8 cellular contexts compared by ENCODE assay signal in genomic region chr1:247936965-247937734, GRCh38. TPM values are rescaled to one million over a fixed set of nuclear protein-coding genes. Genes with fewer than 3 reads are reported as not detected.
DNase-seq lines count a peak whose midpoint lies in the region; ATAC-seq lines count a peak whose summit lies in the region.
"Not testable (repeated sequence)": the region's sequence is repeated elsewhere in the genome, so short reads cannot be mapped to it uniquely, and the experiment has no call there.

No MANE protein-coding gene starts in this region.

- ATAC-seq in GM21515 (IDR thresholded peaks at IDR 0.05; ENCODE audit: unreplicated experiment) (peak; percentile 100), HG03565 (IDR thresholded peaks at IDR 0.05; ENCODE audit: unreplicated experiment) (peak; percentile 99), esophagus mucosa (peak; percentile 84)

- DNase-seq in DMS 273 (lab: John Stamatoyannopoulos, UW; ENCODE audit: unreplicated experiment) (peak; percentile 89), RPMI7951 (ENCODE audit: low read depth) (peak; percentile 58)
- peak; percentile 97 to 98 for DNase-seq in activated T-cell treated with anti-CD3 and anti-CD28 coated beads, Interleukin-2, amount 50 U/mL, for 48 hours
- peak; percentile 91 to 94 for DNase-seq in stimulated activated CD8-positive, alpha-beta memory T cell treated with anti-CD3 and anti-CD28 coated beads, Interleukin-2, amount 100 ng/mL, for 48 hours (ENCODE audit: low read depth in 2 of 2)

- not testable (repeated sequence) for H3K9me3 ChIP-seq in mononuclear cell (ENCODE audit: low read depth, low read length)

- not testable (repeated sequence) for H3K4me1 ChIP-seq in mononuclear cell (ENCODE audit: insufficient read depth, low read length)

- not testable (repeated sequence) for H3K27me3 ChIP-seq in mononuclear cell (ENCODE audit: insufficient read depth, low read length)

- peak overlapping the region; percentile 40 for H3K4me3 ChIP-seq in mononuclear cell (ENCODE audit: low read length)

RNA-seq across cellular contexts. Expression of gene OR2L8, which starts 11.5 kb away (rescaled TPM):
- total RNA-seq in RPMI7951 (2014; rRNA removed; shearing (Covaris generic)): not detected in 2 replicates
- total RNA-seq in esophagus mucosa (not detected), mononuclear cell (0.31 TPM)

RNA-seq across cellular contexts. Expression of gene OR2AJ1, which starts 12.5 kb away (rescaled TPM):
- total RNA-seq in RPMI7951 (2014; rRNA removed; shearing (Covaris generic)): not detected in 2 replicates
- not detected for total RNA-seq in esophagus mucosa
- not detected for total RNA-seq in mononuclear cell

RNA-seq across cellular contexts. Expression of gene OR2T8, which starts 17.1 kb away (rescaled TPM):
- 0.29 TPM in 1 of 2 replicates, not detected in the other for total RNA-seq in RPMI7951 (2014; rRNA removed; shearing (Covaris generic))
- total RNA-seq in esophagus mucosa: not detected
- 0.10 TPM for total RNA-seq in mononuclear cell

RNA-seq across cellular contexts. Expression of gene OR2AK2, which starts 27.9 kb away (rescaled TPM):
- not detected in 2 replicates for total RNA-seq in RPMI7951 (2014; rRNA removed; shearing (Covaris generic))
- total RNA-seq in esophagus mucosa (not detected), mononuclear cell (0.10 TPM)

RNA-seq across cellular contexts. Expression of gene OR2W3, which starts 41.8 kb away (rescaled TPM):
- total RNA-seq in RPMI7951 (2014; rRNA removed; shearing (Covaris generic)): 0.24 TPM in 1 of 2 replicates, not detected in the other
- total RNA-seq in esophagus mucosa (not detected), mononuclear cell (1.2 TPM)

Comparison
In these comparisons a context has a peak if more than half of its experiments do, and no peak if none do; other contexts are left out.
1. Peak in every context shown above with its lines: DNase-seq, ATAC-seq and H3K4me3 ChIP-seq.